Comparison of ENCODE assay signal across 1 cellular context in the genomic region with DNA sequence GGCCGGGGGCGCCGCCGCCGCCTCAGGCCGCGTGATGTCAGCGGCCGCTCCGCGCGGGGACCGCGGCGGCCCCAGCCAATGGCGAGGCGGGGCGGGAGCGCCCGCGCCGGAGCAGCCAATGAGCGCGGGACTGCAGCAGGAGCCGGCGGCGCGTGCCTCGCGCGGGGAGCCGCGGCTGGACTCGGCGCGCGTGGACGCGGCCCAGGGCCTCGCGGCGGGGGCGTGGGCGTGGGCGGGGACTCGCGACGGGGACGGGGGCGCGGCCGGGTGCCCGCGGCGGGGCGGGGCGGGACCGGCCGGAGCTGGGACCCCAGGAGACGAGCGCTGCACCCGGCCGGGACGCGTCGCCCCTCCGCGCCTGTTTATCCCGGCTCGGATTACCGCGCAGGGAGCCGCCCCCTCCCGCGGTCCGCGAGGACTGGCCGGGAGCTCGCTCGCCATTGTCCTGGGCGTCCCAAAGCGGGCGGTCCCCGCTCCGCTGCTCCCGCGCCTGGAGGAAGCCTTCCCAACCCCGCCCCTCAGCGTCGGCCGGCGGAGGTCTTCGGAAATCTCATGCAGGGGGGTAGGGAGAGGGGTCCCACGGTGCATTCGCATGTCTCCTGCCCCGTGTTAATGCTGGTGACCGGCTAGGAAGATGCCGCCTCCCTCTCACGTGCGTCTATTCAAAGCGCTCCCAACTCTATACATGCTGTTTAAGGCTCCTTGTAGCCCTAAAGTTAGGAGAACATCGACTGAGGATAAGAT.
TF ChIP-seq lines count a peak whose summit lies in the region.

A gene (minus strand): TSS at position 33 of the 744 bp plus-strand sequence. CDS start 253 bp downstream, outside the sequence.

TF ChIP-seq in K562, 482 proteins besides CTCF, POLR2A, EP300 and RAD21 (continued from another document and continues in another):
- TF ChIP-seq, protein P1, sequence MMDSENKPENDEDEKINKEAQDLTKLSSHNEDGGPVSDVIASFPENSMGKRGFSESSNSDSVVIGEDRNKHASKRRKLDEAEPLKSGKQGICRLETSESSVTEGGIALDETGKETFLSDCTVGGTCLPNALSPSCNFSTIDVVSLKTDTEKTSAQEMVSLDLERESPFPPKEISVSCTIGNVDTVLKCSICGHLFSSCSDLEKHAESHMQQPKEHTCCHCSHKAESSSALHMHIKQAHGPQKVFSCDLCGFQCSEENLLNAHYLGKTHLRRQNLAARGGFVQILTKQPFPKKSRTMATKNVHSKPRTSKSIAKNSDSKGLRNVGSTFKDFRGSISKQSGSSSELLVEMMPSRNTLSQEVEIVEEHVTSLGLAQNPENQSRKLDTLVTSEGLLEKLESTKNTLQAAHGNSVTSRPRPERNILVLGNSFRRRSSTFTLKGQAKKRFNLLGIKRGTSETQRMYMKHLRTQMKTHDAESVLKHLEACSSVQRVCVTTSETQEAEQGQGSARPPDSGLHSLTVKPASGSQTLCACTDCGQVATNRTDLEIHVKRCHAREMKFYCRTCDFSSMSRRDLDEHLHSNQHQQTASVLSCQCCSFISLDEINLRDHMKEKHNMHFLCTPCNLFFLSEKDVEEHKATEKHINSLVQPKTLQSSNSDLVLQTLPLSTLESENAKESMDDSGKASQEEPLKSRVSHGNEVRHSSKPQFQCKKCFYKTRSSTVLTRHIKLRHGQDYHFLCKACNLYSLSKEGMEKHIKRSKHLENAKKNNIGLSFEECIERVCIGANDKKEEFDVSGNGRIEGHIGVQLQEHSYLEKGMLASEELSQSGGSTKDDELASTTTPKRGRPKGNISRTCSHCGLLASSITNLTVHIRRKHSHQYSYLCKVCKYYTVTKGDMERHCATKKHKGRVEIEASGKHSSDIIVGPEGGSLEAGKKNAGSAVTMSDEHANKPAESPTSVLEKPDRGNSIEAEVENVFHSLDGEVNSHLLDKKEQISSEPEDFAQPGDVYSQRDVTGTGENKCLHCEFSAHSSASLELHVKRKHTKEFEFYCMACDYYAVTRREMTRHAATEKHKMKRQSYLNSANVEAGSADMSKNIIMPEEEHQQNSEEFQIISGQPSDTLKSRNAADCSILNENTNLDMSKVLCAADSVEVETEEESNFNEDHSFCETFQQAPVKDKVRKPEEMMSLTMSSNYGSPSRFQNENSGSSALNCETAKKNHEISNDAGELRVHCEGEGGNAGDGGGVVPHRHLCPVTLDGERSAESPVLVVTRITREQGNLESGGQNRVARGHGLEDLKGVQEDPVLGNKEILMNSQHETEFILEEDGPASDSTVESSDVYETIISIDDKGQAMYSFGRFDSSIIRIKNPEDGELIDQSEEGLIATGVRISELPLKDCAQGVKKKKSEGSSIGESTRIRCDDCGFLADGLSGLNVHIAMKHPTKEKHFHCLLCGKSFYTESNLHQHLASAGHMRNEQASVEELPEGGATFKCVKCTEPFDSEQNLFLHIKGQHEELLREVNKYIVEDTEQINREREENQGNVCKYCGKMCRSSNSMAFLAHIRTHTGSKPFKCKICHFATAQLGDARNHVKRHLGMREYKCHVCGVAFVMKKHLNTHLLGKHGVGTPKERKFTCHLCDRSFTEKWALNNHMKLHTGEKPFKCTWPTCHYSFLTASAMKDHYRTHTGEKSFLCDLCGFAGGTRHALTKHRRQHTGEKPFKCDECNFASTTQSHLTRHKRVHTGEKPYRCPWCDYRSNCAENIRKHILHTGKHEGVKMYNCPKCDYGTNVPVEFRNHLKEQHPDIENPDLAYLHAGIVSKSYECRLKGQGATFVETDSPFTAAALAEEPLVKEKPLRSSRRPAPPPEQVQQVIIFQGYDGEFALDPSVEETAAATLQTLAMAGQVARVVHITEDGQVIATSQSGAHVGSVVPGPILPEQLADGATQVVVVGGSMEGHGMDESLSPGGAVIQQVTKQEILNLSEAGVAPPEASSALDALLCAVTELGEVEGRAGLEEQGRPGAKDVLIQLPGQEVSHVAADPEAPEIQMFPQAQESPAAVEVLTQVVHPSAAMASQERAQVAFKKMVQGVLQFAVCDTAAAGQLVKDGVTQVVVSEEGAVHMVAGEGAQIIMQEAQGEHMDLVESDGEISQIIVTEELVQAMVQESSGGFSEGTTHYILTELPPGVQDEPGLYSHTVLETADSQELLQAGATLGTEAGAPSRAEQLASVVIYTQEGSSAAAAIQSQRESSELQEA (IDR thresholded peaks at IDR 0.05; ENCODE audit: low read depth), result no peak
- TF ChIP-seq ZNF830 (CRISPR knock-in tag; IDR thresholded peaks at IDR 0.05), result no peak
- no peak for TF ChIP-seq SREBF1 (IDR thresholded peaks at IDR 0.05; ENCODE audit: borderline replicate concordance, low read depth, low read length)
- TF ChIP-seq HEY1 (CRISPR knock-in tag; IDR thresholded peaks at IDR 0.05; ENCODE audit: borderline replicate concordance), result no peak
- TF ChIP-seq, protein P2, sequence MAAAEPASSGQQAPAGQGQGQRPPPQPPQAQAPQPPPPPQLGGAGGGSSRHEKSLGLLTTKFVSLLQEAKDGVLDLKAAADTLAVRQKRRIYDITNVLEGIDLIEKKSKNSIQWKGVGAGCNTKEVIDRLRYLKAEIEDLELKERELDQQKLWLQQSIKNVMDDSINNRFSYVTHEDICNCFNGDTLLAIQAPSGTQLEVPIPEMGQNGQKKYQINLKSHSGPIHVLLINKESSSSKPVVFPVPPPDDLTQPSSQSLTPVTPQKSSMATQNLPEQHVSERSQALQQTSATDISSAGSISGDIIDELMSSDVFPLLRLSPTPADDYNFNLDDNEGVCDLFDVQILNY (CRISPR knock-in tag; IDR thresholded peaks at IDR 0.05), result no peak
- no peak for TF ChIP-seq POU5F1 (IDR thresholded peaks at IDR 0.05; ENCODE audit: borderline replicate concordance, low read depth, low read length, partially characterized antibody)
- TF ChIP-seq CHD4 (IDR thresholded peaks at IDR 0.05; ENCODE audit: insufficient read depth, insufficient replicate concordance, low read depth, low read length, poor library complexity, severe bottlenecking), result no peak
- TF ChIP-seq, protein P3, sequence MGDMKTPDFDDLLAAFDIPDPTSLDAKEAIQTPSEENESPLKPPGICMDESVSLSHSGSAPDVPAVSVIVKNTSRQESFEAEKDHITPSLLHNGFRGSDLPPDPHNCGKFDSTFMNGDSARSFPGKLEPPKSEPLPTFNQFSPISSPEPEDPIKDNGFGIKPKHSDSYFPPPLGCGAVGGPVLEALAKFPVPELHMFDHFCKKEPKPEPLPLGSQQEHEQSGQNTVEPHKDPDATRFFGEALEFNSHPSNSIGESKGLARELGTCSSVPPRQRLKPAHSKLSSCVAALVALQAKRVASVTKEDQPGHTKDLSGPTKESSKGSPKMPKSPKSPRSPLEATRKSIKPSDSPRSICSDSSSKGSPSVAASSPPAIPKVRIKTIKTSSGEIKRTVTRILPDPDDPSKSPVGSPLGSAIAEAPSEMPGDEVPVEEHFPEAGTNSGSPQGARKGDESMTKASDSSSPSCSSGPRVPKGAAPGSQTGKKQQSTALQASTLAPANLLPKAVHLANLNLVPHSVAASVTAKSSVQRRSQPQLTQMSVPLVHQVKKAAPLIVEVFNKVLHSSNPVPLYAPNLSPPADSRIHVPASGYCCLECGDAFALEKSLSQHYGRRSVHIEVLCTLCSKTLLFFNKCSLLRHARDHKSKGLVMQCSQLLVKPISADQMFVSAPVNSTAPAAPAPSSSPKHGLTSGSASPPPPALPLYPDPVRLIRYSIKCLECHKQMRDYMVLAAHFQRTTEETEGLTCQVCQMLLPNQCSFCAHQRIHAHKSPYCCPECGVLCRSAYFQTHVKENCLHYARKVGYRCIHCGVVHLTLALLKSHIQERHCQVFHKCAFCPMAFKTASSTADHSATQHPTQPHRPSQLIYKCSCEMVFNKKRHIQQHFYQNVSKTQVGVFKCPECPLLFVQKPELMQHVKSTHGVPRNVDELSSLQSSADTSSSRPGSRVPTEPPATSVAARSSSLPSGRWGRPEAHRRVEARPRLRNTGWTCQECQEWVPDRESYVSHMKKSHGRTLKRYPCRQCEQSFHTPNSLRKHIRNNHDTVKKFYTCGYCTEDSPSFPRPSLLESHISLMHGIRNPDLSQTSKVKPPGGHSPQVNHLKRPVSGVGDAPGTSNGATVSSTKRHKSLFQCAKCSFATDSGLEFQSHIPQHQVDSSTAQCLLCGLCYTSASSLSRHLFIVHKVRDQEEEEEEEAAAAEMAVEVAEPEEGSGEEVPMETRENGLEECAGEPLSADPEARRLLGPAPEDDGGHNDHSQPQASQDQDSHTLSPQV (IDR thresholded peaks at IDR 0.05), result 0 out of 2 replicates have a peak, but pooled peaks have one; percentile 41
- TF ChIP-seq BMI1 (IDR thresholded peaks at IDR 0.05; ENCODE audit: low read length), result no peak
- no peak for TF ChIP-seq ZNF583 (CRISPR knock-in tag; IDR thresholded peaks at IDR 0.05)
- TF ChIP-seq, protein P4, sequence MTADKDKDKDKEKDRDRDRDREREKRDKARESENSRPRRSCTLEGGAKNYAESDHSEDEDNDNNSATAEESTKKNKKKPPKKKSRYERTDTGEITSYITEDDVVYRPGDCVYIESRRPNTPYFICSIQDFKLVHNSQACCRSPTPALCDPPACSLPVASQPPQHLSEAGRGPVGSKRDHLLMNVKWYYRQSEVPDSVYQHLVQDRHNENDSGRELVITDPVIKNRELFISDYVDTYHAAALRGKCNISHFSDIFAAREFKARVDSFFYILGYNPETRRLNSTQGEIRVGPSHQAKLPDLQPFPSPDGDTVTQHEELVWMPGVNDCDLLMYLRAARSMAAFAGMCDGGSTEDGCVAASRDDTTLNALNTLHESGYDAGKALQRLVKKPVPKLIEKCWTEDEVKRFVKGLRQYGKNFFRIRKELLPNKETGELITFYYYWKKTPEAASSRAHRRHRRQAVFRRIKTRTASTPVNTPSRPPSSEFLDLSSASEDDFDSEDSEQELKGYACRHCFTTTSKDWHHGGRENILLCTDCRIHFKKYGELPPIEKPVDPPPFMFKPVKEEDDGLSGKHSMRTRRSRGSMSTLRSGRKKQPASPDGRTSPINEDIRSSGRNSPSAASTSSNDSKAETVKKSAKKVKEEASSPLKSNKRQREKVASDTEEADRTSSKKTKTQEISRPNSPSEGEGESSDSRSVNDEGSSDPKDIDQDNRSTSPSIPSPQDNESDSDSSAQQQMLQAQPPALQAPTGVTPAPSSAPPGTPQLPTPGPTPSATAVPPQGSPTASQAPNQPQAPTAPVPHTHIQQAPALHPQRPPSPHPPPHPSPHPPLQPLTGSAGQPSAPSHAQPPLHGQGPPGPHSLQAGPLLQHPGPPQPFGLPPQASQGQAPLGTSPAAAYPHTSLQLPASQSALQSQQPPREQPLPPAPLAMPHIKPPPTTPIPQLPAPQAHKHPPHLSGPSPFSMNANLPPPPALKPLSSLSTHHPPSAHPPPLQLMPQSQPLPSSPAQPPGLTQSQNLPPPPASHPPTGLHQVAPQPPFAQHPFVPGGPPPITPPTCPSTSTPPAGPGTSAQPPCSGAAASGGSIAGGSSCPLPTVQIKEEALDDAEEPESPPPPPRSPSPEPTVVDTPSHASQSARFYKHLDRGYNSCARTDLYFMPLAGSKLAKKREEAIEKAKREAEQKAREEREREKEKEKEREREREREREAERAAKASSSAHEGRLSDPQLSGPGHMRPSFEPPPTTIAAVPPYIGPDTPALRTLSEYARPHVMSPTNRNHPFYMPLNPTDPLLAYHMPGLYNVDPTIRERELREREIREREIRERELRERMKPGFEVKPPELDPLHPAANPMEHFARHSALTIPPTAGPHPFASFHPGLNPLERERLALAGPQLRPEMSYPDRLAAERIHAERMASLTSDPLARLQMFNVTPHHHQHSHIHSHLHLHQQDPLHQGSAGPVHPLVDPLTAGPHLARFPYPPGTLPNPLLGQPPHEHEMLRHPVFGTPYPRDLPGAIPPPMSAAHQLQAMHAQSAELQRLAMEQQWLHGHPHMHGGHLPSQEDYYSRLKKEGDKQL (CRISPR knock-in tag; IDR thresholded peaks at IDR 0.05; ENCODE audit: borderline replicate concordance), result no peak
- TF ChIP-seq, protein P5, sequence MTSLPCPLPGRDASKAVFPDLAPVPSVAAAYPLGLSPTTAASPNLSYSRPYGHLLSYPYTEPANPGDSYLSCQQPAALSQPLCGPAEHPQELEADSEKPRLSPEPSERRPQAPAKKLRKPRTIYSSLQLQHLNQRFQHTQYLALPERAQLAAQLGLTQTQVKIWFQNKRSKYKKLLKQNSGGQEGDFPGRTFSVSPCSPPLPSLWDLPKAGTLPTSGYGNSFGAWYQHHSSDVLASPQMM (CRISPR knock-in tag; IDR thresholded peaks at IDR 0.05), result no peak
- no peak for TF ChIP-seq CCAR2 (IDR thresholded peaks at IDR 0.05; ENCODE audit: low read depth, low read length)
- TF ChIP-seq POLR3G (IDR thresholded peaks at IDR 0.05; ENCODE audit: extremely low read depth, insufficient read length, insufficient replicate concordance), result no peak
- TF ChIP-seq TCF3 (CRISPR knock-in tag; IDR thresholded peaks at IDR 0.05), result 0 out of 2 replicates have a peak, but pooled peaks have one; percentile 8
- no peak for TF ChIP-seq ZSCAN32 (CRISPR knock-in tag; IDR thresholded peaks at IDR 0.05)
- TF ChIP-seq SP1 (CRISPR knock-in tag; IDR thresholded peaks at IDR 0.05), result peak; percentile 73; the same call in 1 of the 2 replicates
- TF ChIP-seq SAFB (IDR thresholded peaks at IDR 0.05; ENCODE audit: borderline replicate concordance, low read depth, low read length), result peak; percentile 94
- TF ChIP-seq, protein P6, sequence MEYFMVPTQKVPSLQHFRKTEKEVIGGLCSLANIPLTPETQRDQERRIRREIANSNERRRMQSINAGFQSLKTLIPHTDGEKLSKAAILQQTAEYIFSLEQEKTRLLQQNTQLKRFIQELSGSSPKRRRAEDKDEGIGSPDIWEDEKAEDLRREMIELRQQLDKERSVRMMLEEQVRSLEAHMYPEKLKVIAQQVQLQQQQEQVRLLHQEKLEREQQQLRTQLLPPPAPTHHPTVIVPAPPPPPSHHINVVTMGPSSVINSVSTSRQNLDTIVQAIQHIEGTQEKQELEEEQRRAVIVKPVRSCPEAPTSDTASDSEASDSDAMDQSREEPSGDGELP (CRISPR knock-in tag; IDR thresholded peaks at IDR 0.05; ENCODE audit: borderline replicate concordance), result peak; percentile 60; the same call in 1 of the 2 replicates
- TF ChIP-seq, protein P7, sequence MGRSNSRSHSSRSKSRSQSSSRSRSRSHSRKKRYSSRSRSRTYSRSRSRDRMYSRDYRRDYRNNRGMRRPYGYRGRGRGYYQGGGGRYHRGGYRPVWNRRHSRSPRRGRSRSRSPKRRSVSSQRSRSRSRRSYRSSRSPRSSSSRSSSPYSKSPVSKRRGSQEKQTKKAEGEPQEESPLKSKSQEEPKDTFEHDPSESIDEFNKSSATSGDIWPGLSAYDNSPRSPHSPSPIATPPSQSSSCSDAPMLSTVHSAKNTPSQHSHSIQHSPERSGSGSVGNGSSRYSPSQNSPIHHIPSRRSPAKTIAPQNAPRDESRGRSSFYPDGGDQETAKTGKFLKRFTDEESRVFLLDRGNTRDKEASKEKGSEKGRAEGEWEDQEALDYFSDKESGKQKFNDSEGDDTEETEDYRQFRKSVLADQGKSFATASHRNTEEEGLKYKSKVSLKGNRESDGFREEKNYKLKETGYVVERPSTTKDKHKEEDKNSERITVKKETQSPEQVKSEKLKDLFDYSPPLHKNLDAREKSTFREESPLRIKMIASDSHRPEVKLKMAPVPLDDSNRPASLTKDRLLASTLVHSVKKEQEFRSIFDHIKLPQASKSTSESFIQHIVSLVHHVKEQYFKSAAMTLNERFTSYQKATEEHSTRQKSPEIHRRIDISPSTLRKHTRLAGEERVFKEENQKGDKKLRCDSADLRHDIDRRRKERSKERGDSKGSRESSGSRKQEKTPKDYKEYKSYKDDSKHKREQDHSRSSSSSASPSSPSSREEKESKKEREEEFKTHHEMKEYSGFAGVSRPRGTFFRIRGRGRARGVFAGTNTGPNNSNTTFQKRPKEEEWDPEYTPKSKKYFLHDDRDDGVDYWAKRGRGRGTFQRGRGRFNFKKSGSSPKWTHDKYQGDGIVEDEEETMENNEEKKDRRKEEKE (IDR thresholded peaks at IDR 0.05; ENCODE audit: borderline replicate concordance in 1 of 2, control insufficient read depth in 1 of 2, low read depth in 2 of 2, low read length in 1 of 2), result no peak
- peak; percentile 75 for TF ChIP-seq TAF1 (IDR thresholded peaks at IDR 0.05; ENCODE audit: control insufficient read depth, extremely low read depth, insufficient read depth, low read length, severe bottlenecking)
- TF ChIP-seq HNRNPLL (IDR thresholded peaks at IDR 0.05; ENCODE audit: low read depth, low read length, poor library complexity, severe bottlenecking), result no peak
- TF ChIP-seq BCOR (IDR thresholded peaks at IDR 0.05), result no peak
- no peak for TF ChIP-seq MBD2 (IDR thresholded peaks at IDR 0.05; ENCODE audit: borderline replicate concordance, low read depth)
- no peak for TF ChIP-seq ZNF24 (IDR thresholded peaks at IDR 0.05)
